ENCODE assay signal across 8 cellular contexts in the genomic region with DNA sequence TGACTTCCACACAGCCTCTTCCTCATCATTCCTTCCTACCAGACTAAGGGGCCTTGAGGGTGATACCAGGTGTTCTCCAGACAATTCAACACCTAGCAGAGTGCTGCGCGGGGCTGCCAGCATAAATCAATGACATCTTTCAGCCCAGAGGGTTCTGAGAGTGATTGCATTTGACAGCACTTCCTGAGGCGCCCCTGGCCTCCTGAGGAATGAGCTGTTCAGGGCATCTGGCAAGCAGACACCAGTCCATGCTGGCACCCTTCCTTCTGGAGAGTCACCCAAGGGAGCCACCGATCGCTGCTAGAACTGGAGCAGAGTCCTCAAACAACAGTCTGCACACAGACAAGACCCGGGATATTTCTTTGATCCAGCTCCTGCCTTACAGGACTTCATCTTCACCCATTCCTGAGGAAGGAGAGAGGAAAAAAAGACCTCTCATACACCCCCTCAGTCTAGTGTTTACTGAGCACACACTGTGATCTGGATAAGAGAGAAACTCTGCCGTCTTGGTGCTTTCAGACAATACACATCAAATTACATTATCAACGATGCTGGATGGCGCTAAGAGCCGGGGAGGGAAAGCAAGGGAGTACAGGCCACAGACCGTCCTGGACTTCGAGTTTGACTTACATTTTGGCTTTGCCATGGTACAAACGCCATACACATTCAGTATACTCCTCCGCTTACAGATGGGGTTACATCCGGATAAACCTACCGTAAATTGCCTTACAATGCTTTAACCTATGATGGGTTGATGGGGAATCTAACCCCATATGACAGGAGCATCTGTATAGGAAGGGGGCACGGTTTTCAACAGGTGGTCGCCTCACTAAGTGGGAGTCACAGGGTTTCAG. TPM values are rescaled to one million over a fixed set of nuclear protein-coding genes. Genes with fewer than 3 reads are reported as not detected.
DNase-seq lines count a peak whose midpoint lies in the region; ATAC-seq, FAIRE-seq and TF ChIP-seq lines count a peak whose summit lies in the region.

No MANE protein-coding gene starts in this region.

- H3K9me3 ChIP-seq in osteoblast (ENCODE audit: low read depth, low read length): no peaks in the 10 kb centered on the region

- H3K27me3 ChIP-seq in osteoblast (ENCODE audit: insufficient read depth, low read length): no peaks in the 10 kb centered on the region

- H3K4me3 ChIP-seq in GM12865 (ENCODE audit: low read depth, low read length): peak overlapping the region; percentile 89
- H3K4me3 ChIP-seq in osteoblast (ENCODE audit: insufficient read depth, low read length): peak overlapping the region; percentile 89

- H3K4me2 ChIP-seq in osteoblast (ENCODE audit: insufficient read depth, low read length): peak overlapping the region; percentile 91

- no peak for FAIRE-seq in frontal cortex (lab: Jason Lieb, UNC)

- no peaks in the 10 kb centered on the region for H4K20me1 ChIP-seq in osteoblast (ENCODE audit: insufficient read depth, low read length)

- H3K9me3 Mint-ChIP-seq in effector memory CD8-positive, alpha-beta T cell: no peaks in the 10 kb centered on the region

- TF ChIP-seq CTCF in GM12865 (IDR thresholded peaks at IDR 0.05; ENCODE audit: insufficient read depth, low read depth, low read length, missing control alignments): no peak
- no peak for TF ChIP-seq CTCF in osteoblast (IDR thresholded peaks at IDR 0.05; ENCODE audit: extremely low read depth, low read depth, low read length)

- H3K27ac ChIP-seq in osteoblast (ENCODE audit: low read depth, low read length): no peak overlapping the region

- no peaks in the 10 kb centered on the region for H3K36me3 ChIP-seq in osteoblast (ENCODE audit: insufficient read depth, low read length)

- H3K27me3 Mint-ChIP-seq in effector memory CD8-positive, alpha-beta T cell: peaks cover 12 to 43% of the 10 kb centered on the region in 2 donors

- H3K4me1 ChIP-seq in osteoblast (ENCODE audit: insufficient read depth, low read length): peaks cover 13% of the 10 kb centered on the region

- H2AFZ ChIP-seq in osteoblast (ENCODE audit: low read length): no peak overlapping the region

- peak overlapping the region; percentile 98 to 99 for H3K27ac Mint-ChIP-seq in effector memory CD8-positive, alpha-beta T cell

- DNase-seq in GM12865 (ENCODE audit: low read depth): no peak
- DNase-seq in NCI-H69 (lab: John Stamatoyannopoulos, UW): peak; percentile 63
- DNase-seq in effector memory CD8-positive, alpha-beta T cell: no peak
- DNase-seq in osteoblast (ENCODE audit: insufficient read length, low spot score, missing footprints): no peak
- DNase-seq in central memory CD4-positive, alpha-beta T cell: no peak
- DNase-seq in activated effector memory CD4-positive, alpha-beta T cell treated with anti-CD3 and anti-CD28 coated beads, Interleukin-2, amount 50 U/mL, for 16 hours: no peak
- no peak for DNase-seq in frontal cortex (ENCODE audit: low spot score in 2 of 2)

- H3K4me1 Mint-ChIP-seq in effector memory CD8-positive, alpha-beta T cell (ENCODE audit: low read depth in 2 of 2): peaks cover 12 to 16% of the 10 kb centered on the region in 2 donors

- H3K36me3 Mint-ChIP-seq in effector memory CD8-positive, alpha-beta T cell (ENCODE audit: insufficient read depth): peaks cover 27% of the 10 kb centered on the region

- no peaks in the 10 kb centered on the region for H3K79me2 ChIP-seq in osteoblast (ENCODE audit: insufficient read depth, low read length)

- no peak for ATAC-seq in effector memory CD8-positive, alpha-beta T cell (replicated peaks)
- ATAC-seq in HG03442 (IDR thresholded peaks at IDR 0.05; ENCODE audit: unreplicated experiment): no peak

- H3K4me3 Mint-ChIP-seq in effector memory CD8-positive, alpha-beta T cell: peak overlapping the region; percentile 92 to 95

RNA-seq across cellular contexts. Expression of gene NPTX1, which starts 23.1 kb away (rescaled TPM):
- total RNA-seq in osteoblast (under 0.01 and 0.29 TPM in 2 replicates), frontal cortex (6.1 TPM)

RNA-seq across cellular contexts. Expression of gene ENDOV, which starts 38.4 kb away (rescaled TPM):
- total RNA-seq in osteoblast: 19.5 and 25.9 TPM in 2 replicates
- 13.9 TPM for total RNA-seq in frontal cortex
